Comparison of ENCODE assay signal across 8 cellular contexts in genomic region chr17:75619506-75620431, GRCh38. TPM values are rescaled to one million over a fixed set of nuclear protein-coding genes. Genes with fewer than 3 reads are reported as not detected.
A peak's percentile ranks its signal among the peaks of the same experiment; 100 is the strongest.
DNase-seq lines count a peak whose midpoint lies in the region; ATAC-seq, FAIRE-seq and TF ChIP-seq lines count a peak whose summit lies in the region.

No MANE protein-coding gene starts in this region.

- H3K36me3 ChIP-seq in esophagus squamous epithelium: peaks cover 0 to 86% (median under 1%) of the 10 kb centered on the region in 3 donors

- H3K9me3 ChIP-seq in esophagus squamous epithelium: no peaks in the 10 kb centered on the region

- no peaks in the 10 kb centered on the region for H3K4me1 ChIP-seq in esophagus squamous epithelium

- TF ChIP-seq CTCF in esophagus squamous epithelium (IDR thresholded peaks at IDR 0.05): peak in 2 of 6 experiments; percentile 8 to 37

- peak; percentile 89 for FAIRE-seq in HTR-8/SVneo (lab: Jason Lieb, UNC)

- H3K27me3 ChIP-seq in esophagus squamous epithelium: no peaks in the 10 kb centered on the region

- TF ChIP-seq POLR2A in esophagus squamous epithelium (IDR thresholded peaks at IDR 0.05): no peak

- H3K4me3 ChIP-seq in esophagus squamous epithelium: no peak overlapping the region

- no peak overlapping the region for H3K27ac ChIP-seq in esophagus squamous epithelium

- ATAC-seq in HG03342 (IDR thresholded peaks at IDR 0.05; ENCODE audit: unreplicated experiment) (no peak), GM19397 (IDR thresholded peaks at IDR 0.05; ENCODE audit: unreplicated experiment) (no peak)

- 68 to 100% methylated on average over 2 to 8 of the region's 36 CpGs for WGBS in esophagus squamous epithelium, 2 donors

- DNase-seq in NCI-H345 (lab: John Stamatoyannopoulos, UW) (peak; percentile 4), NCI-H345 treated with DMSO at 0.1 percent for 48 hours (lab: John Stamatoyannopoulos, UW; ENCODE audit: unreplicated experiment) (no peak), HTR-8/SVneo (ENCODE audit: insufficient read length, low spot score) (peak; percentile 61), UCSD-AML1 (lab: John Stamatoyannopoulos, UW; ENCODE audit: unreplicated experiment) (peak; percentile 29), iris pigment epithelial cell (ENCODE audit: low read depth) (peak; percentile 38), esophagus squamous epithelium (lab: John Stamatoyannopoulos, UW) (no peak)

- intact Hi-C loops in esophagus squamous epithelium (cut with DNase I): no loop called here

RNA-seq across cellular contexts. Expression of gene SMIM5, which starts 13.5 kb away (rescaled TPM):
- 10 to 100 TPM in 1 of 4 donors, 1 to 10 TPM in 3; 7.4 to 16.8 (median 8.6) TPM for total RNA-seq in esophagus squamous epithelium

RNA-seq across cellular contexts. Expression of gene MYO15B, which starts 32.2 kb away (rescaled TPM):
- total RNA-seq in esophagus squamous epithelium: 10 to 100 TPM in 2 of 4 donors, 1 to 10 TPM in 2; 6.3 to 60.7 (median 10.4) TPM

RNA-seq across cellular contexts. Expression of gene RECQL5, which starts 47.2 kb away (rescaled TPM):
- 10 to 100 TPM; 25.1 to 82.8 (median 34.0) TPM for total RNA-seq in esophagus squamous epithelium

RNA-seq across cellular contexts. Expression of gene SAP30BP, which starts 47.4 kb away (rescaled TPM):
- 10 to 100 TPM; 33.9 to 72.7 (median 44.4) TPM for total RNA-seq in esophagus squamous epithelium

Comparison
In these comparisons a context has a peak if more than half of its experiments do, and no peak if none do; other contexts are left out.
1. DNase-seq: peak in NCI-H345 (single experiment), HTR-8/SVneo (single experiment), UCSD-AML1 (single experiment) and iris pigment epithelial cell (single experiment); none in NCI-H345 treated with DMSO at 0.1 percent for 48 hours (single experiment) and esophagus squamous epithelium (single experiment).